In the genomic region with DNA sequence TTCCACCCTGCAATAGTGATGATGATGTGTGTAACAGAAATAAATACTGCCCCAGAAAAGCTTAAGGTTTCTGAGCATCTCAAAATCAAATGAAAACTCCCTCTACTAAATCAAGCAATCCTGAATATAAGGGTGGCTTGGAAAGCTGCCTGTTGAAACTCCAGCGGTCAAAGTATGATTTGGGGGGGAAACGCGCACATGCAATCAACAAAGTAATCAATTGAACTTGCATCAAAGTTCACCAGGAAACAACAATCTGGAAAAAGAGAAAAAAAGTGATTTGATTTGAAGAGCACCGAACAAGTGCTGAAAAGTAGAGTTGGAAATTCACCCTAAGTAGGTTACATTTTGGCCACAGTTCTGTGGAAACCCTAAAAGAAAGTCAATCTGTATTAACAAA, we compare ENCODE assay signal across 8 cellular contexts. TPM values are rescaled to one million over a fixed set of nuclear protein-coding genes. Genes with fewer than 3 reads are reported as not detected.
A peak's percentile ranks its signal among the peaks of the same experiment; 100 is the strongest.
DNase-seq lines count a peak whose midpoint lies in the region; ATAC-seq, FAIRE-seq and TF ChIP-seq lines count a peak whose summit lies in the region.

No MANE protein-coding gene starts in this region.

- TF ChIP-seq POLR2A in Peyer's patch (IDR thresholded peaks at IDR 0.05) (no peak), esophagus muscularis mucosa (IDR thresholded peaks at IDR 0.05; ENCODE audit: low read depth) (no peak)

- H3K4me1 ChIP-seq in Peyer's patch (peaks cover 0 to 28% (median 4%) of the 10 kb centered on the region in 4 donors), esophagus muscularis mucosa (peaks cover 19 to 46% (median 31%) of the 10 kb centered on the region in 4 donors), pancreas (peaks cover 3 to 8% (median 3%) of the 10 kb centered on the region in 3 donors)

- peak overlapping the region; percentile 86 to 98 (median 92) for H3K27ac ChIP-seq in Peyer's patch
- H3K27ac ChIP-seq in esophagus muscularis mucosa (replicated peaks in 1 of 4), result peak overlapping the region; percentile 89 to 97 (median 95)
- peak overlapping the region; percentile 73 to 89 (median 80) for H3K27ac ChIP-seq in pancreas

- DNase-seq in GM03348 (ENCODE audit: low spot score) (peak; percentile 12), Peyer's patch (no peak), esophagus muscularis mucosa (ENCODE audit: extremely low spot score) (no peak), pancreas (no peak), GM13976 (ENCODE audit: low spot score) (no peak)

- 1% methylated on average over 4 of the region's 4 CpGs for WGBS in esophagus muscularis mucosa
- WGBS in pancreas, 2 donors, result 0 to 3% methylated on average over 4 of the region's 4 CpGs

- intact Hi-C loops in esophagus muscularis mucosa (cut with DNase I), result loop anchor here (2.0 to 5.0 kb wide), 2 partner anchors 43 to 48 kb away; a partner anchor contains a TSS
- intact Hi-C loops in pancreas (cut with DNase I), result no loop called here

- H3K27me3 ChIP-seq in Peyer's patch, result no peaks in the 10 kb centered on the region
- H3K27me3 ChIP-seq in esophagus muscularis mucosa, result no peaks in the 10 kb centered on the region
- H3K27me3 ChIP-seq in pancreas, result no peaks in the 10 kb centered on the region

- no peak for TF ChIP-seq EP300 in esophagus muscularis mucosa (IDR thresholded peaks at IDR 0.05)

- TF ChIP-seq CTCF in Peyer's patch (IDR thresholded peaks at IDR 0.05) (no peak), esophagus muscularis mucosa (IDR thresholded peaks at IDR 0.05) (no peak), pancreas (IDR thresholded peaks at IDR 0.05) (no peak), GM13976 (IDR thresholded peaks at IDR 0.05; ENCODE audit: borderline replicate concordance, control extremely low read depth, extremely low read depth, insufficient read depth, missing control alignments) (no peak)

- in situ Hi-C loops in GM13976 (cut with MboI; ENCODE audit: low sequenced_read_pairs, unreplicated experiment), result no loop called here

- no peak for FAIRE-seq in pancreas (lab: Jason Lieb, UNC)

- H3K36me3 ChIP-seq in Peyer's patch (no peaks in the 10 kb centered on the region), esophagus muscularis mucosa (no peaks in the 10 kb centered on the region), pancreas (no peaks in the 10 kb centered on the region)

- peak overlapping the region; percentile 57 to 90 (median 66) for H3K4me3 ChIP-seq in Peyer's patch
- peak overlapping the region; percentile 73 to 89 (median 82) for H3K4me3 ChIP-seq in esophagus muscularis mucosa
- H3K4me3 ChIP-seq in pancreas, result peak overlapping the region; percentile 42 to 69 (median 60)

- ATAC-seq in pancreas (no peak), HG03045 (IDR thresholded peaks at IDR 0.05; ENCODE audit: unreplicated experiment) (no peak), HG03457 (IDR thresholded peaks at IDR 0.05; ENCODE audit: unreplicated experiment) (no peak), HG03460 (IDR thresholded peaks at IDR 0.05; ENCODE audit: unreplicated experiment) (no peak)

- H3K9me3 ChIP-seq in Peyer's patch (no peaks in the 10 kb centered on the region), esophagus muscularis mucosa (no peaks in the 10 kb centered on the region), pancreas (no peaks in the 10 kb centered on the region)

RNA-seq across cellular contexts. Expression of a gene that starts 0.7 kb away (rescaled TPM):
- total RNA-seq in Peyer's patch, result 100 to 1,000 TPM in 3 of 4 donors, 10 to 100 TPM in 1; 61.1 to 130 (median 121) TPM
- total RNA-seq in esophagus muscularis mucosa, result 100 to 1,000 TPM in 2 of 4 donors, 10 to 100 TPM in 2; 52.3 to 144 (median 103) TPM
- 10 to 100 TPM; 19.7 to 43.5 (median 34.7) TPM for total RNA-seq in pancreas
- 10 to 100 TPM; 10.8 to 42.8 TPM for polyA plus RNA-seq in pancreas

RNA-seq across cellular contexts. Expression of a gene that starts 43.6 kb away (rescaled TPM):
- total RNA-seq in Peyer's patch, result 1 to 10 TPM; 1.6 to 7.4 (median 4.3) TPM
- 1 to 10 TPM in 2 of 4 donors, under 1 TPM in 2; 0.65 to 4.8 (median 1.0) TPM for total RNA-seq in esophagus muscularis mucosa
- 1 to 10 TPM in 3 of 6 donors, under 1 TPM in 2, not detected in 1; 0.66 to 1.6 (median 1.1) TPM for total RNA-seq in pancreas
- 1 to 10 TPM in 1 of 2 donors, under 1 TPM in 1; 0.61 to 1.0 TPM for polyA plus RNA-seq in pancreas

RNA-seq across cellular contexts. Expression of a gene that starts 48.3 kb away (rescaled TPM):
- total RNA-seq in Peyer's patch (10 to 100 TPM; 35.5 to 60.9 (median 41.3) TPM), esophagus muscularis mucosa (10 to 100 TPM; 21.4 to 49.4 (median 43.7) TPM), pancreas (10 to 100 TPM in 5 of 6 donors, 1 to 10 TPM in 1; 6.8 to 21.7 (median 14.5) TPM)
- 10 to 100 TPM in 1 of 2 donors, 1 to 10 TPM in 1; 5.4 to 13.5 TPM for polyA plus RNA-seq in pancreas
